28 cellular contexts compared by ENCODE assay signal in genomic region chr1:178947688-178948003, GRCh38.
"Had no signal": no experiment of that assay in that cellular context is flagged by ENCODE, and none has a peak within 500 bp of the region (broad histone marks: within the 10 kb centered on the region; RNA-seq: fewer than 3 reads in every experiment).

No MANE protein-coding gene starts in this region.

- H3K36me3 ChIP-seq: adrenal gland, breast epithelium had no signal

- H3K4me1 Mint-ChIP-seq: T-cell had no signal

- H3K4me3 Mint-ChIP-seq: activated CD4-positive, alpha-beta memory T cell treated with anti-CD3 and anti-CD28 coated beads, Interleukin-2, amount 10 ng/mL, durations not matched to agents 7 days and 5 days; activated CD4-positive, alpha-beta T cell treated with anti-CD3 and anti-CD28 coated beads, Interleukin-2, amount 10 ng/mL, durations not matched to agents 7 days and 5 days; activated naive CD8-positive, alpha-beta T cell treated with anti-CD3 and anti-CD28 coated beads, Interleukin-2, amount 10 ng/mL, durations not matched to agents 7 days and 5 days; T-cell had no signal

- H3K4me3 ChIP-seq: adrenal gland, breast epithelium, SK-N-MC had no signal

- H3K27me3 ChIP-seq: adrenal gland, breast epithelium had no signal

- H3K9me3 ChIP-seq: adrenal gland, breast epithelium had no signal

- H3K4me1 ChIP-seq: adrenal gland, breast epithelium had no signal

- ATAC-seq: Panc1, Right ventricle myocardium inferior, T-cell had no signal

- H3K9me3 Mint-ChIP-seq: activated CD4-positive, alpha-beta memory T cell treated with anti-CD3 and anti-CD28 coated beads, Interleukin-2, amount 10 ng/mL, durations not matched to agents 7 days and 5 days; activated CD4-positive, alpha-beta T cell treated with anti-CD3 and anti-CD28 coated beads, Interleukin-2, amount 10 ng/mL, durations not matched to agents 7 days and 5 days; T-cell had no signal

- DNase-seq: activated CD4-positive, alpha-beta memory T cell treated with anti-CD3 and anti-CD28 coated beads, Interleukin-2, amount 10 ng/mL, durations not matched to agents 7 days and 5 days; activated CD4-positive, alpha-beta T cell treated with anti-CD3 and anti-CD28 coated beads, Interleukin-2, amount 10 ng/mL, durations not matched to agents 7 days and 5 days; activated CD4-positive, CD25-positive, alpha-beta regulatory T cell; activated CD8-positive, alpha-beta memory T cell treated with anti-CD3 and anti-CD28 coated beads, Interleukin-2, amount 50 U/mL, for 48 hours; activated naive CD4-positive, alpha-beta T cell treated with anti-CD3 and anti-CD28 coated beads, Interleukin-2, amount 50 U/mL, for 16 hours; activated naive CD8-positive, alpha-beta T cell treated with anti-CD3 and anti-CD28 coated beads, Interleukin-2, amount 10 ng/mL, durations not matched to agents 7 days and 5 days; activated T-cell treated with anti-CD3 and anti-CD28 coated beads, Interleukin-2, amount 50 U/mL, for 1 hour; adrenal gland; anterior cingulate cortex; caudate nucleus; NCI-H1092; NCI-H1417; NCI-H1930; NCI-H2107; NCI-H510A treated with DMSO at 0.1 percent for 48 hours; NCI-H69; NK-92 treated with Interleukin-12 subunit alpha and Interleukin-12 subunit beta, amount 100 ng/mL, for 24 hours; OCI-M1; RPMI8226; T-cell; T-helper 2 cell; T1000 had no signal

- H3K27ac ChIP-seq: adrenal gland, breast epithelium, KMS-11, SK-N-MC, VCaP had no signal

- H3K27ac Mint-ChIP-seq: activated CD4-positive, alpha-beta memory T cell treated with anti-CD3 and anti-CD28 coated beads, Interleukin-2, amount 10 ng/mL, durations not matched to agents 7 days and 5 days; activated CD4-positive, alpha-beta T cell treated with anti-CD3 and anti-CD28 coated beads, Interleukin-2, amount 10 ng/mL, durations not matched to agents 7 days and 5 days; activated naive CD8-positive, alpha-beta T cell treated with anti-CD3 and anti-CD28 coated beads, Interleukin-2, amount 10 ng/mL, durations not matched to agents 7 days and 5 days; T-cell had no signal

- H3K36me3 Mint-ChIP-seq: activated naive CD8-positive, alpha-beta T cell treated with anti-CD3 and anti-CD28 coated beads, Interleukin-2, amount 10 ng/mL, durations not matched to agents 7 days and 5 days; T-cell had no signal
